ENCODE assay signal across 19 cellular contexts in the genomic region with DNA sequence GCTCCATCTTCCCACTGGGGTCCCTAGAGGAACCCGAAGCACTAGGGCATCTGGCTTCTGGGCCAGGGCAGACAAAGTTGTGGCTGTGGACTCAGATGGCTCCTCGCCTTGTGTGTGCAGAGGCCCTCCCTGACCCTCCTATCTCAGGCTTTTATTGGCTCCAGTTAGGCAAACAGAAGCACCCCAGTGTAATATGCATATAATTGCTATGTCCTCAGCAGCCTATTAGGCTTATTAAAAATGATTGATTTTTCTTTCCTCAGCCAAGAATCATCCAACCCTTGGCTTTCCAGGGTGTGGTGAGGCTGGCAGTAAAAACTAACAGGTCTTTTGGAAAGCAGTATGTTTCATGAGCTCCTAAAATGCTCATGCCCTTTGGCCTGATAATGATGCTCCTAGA. TPM values are rescaled to one million over a fixed set of nuclear protein-coding genes. Genes with fewer than 3 reads are reported as not detected.
A peak's percentile ranks its signal among the peaks of the same experiment; 100 is the strongest.
DNase-seq lines count a peak whose midpoint lies in the region; ATAC-seq, FAIRE-seq and TF ChIP-seq lines count a peak whose summit lies in the region.
"Had no signal": no experiment of that assay in that cellular context is flagged by ENCODE, and none has a peak within 500 bp of the region (broad histone marks: within the 10 kb centered on the region; RNA-seq: fewer than 3 reads in every experiment).

No MANE protein-coding gene starts in this region.

- no peak for TF ChIP-seq EP300 in H1 (IDR thresholded peaks at IDR 0.05; ENCODE audit: borderline replicate concordance in 1 of 2, low read depth in 2 of 2, low read length in 2 of 2)

- H4K5ac ChIP-seq in H1 (ENCODE audit: insufficient read length, low read depth, low read length): no peak overlapping the region

- H3K4me3 ChIP-seq in H1 (ENCODE audit: extremely low read depth in 1 of 4, insufficient read depth in 2 of 4, low read depth in 3 of 4, low read length in 4 of 4): no peak overlapping the region
- no peak overlapping the region for H3K4me3 ChIP-seq in small intestine (ENCODE audit: low read depth in 1 of 2, low read length in 2 of 2)
- H3K4me3 ChIP-seq: GM12878 had no signal

- no peak overlapping the region for H3K14ac ChIP-seq in H1 (ENCODE audit: insufficient read length)

- peaks cover 15% of the 10 kb centered on the region for H3K4me1 Mint-ChIP-seq in stimulated activated effector memory CD8-positive, alpha-beta T cell treated with anti-CD3 and anti-CD28 coated beads, Interleukin-12 subunit alpha, Interleukin-12 subunit beta, amount 100 ng/mL, for 72 hours

- H2BK15ac ChIP-seq in H1 (ENCODE audit: low read length): no peak overlapping the region

- H3K4me3 Mint-ChIP-seq in stimulated activated effector memory CD8-positive, alpha-beta T cell treated with anti-CD3 and anti-CD28 coated beads, Interleukin-12 subunit alpha, Interleukin-12 subunit beta, amount 100 ng/mL, for 72 hours: no peak overlapping the region
- H3K4me3 Mint-ChIP-seq: B cell; CD8-positive, alpha-beta memory T cell; T-helper 1 cell treated with Interleukin-12 subunit alpha and Interleukin-12 subunit beta and Interleukin-4 antibody, amounts not matched to agents 30 μg/mL and 1 μg/mL, for 36 hours had no signal

- no peak overlapping the region for H3K18ac ChIP-seq in H1 (ENCODE audit: extremely low read depth, low read length)

- FAIRE-seq in H1 (lab: Jason Lieb, UNC) (no peak), small intestine (lab: Jason Lieb, UNC) (no peak), RCC 7860 (lab: Jason Lieb, UNC) (no peak)
- FAIRE-seq: G401.6, GM12878 had no signal

- H2BK5ac ChIP-seq in H1 (ENCODE audit: low read depth, low read length): no peak overlapping the region; the same call in 1 of the 2 replicates

- H2AFZ ChIP-seq in H1 (ENCODE audit: low read length): no peak overlapping the region

- no peak overlapping the region for H3K4me2 ChIP-seq in H1 (ENCODE audit: insufficient read depth in 1 of 2, low read depth in 2 of 2, low read length in 2 of 2)

- H3K4me1 ChIP-seq in H1 (replicated peaks in 1 of 4; ENCODE audit: control insufficient read depth in 3 of 4, insufficient read depth in 4 of 4, low read length in 3 of 4) (peaks cover 0 to 6% (median 2%) of the 10 kb centered on the region in 4 experiments; a peak in 5 of 7 replicates), small intestine (ENCODE audit: control insufficient read depth in 2 of 2, insufficient read depth in 1 of 2, low read depth in 1 of 2, low read length in 1 of 2) (peaks cover 0 to 2% of the 10 kb centered on the region in 2 donors)

- no peak for TF ChIP-seq CTCF in H1 (IDR thresholded peaks at IDR 0.05; ENCODE audit: control extremely low read depth in 1 of 3, insufficient read depth in 1 of 3, low read depth in 1 of 3, low read length in 3 of 3)

- TF ChIP-seq POLR2A in H1 (IDR thresholded peaks at IDR 0.05; ENCODE audit: control extremely low read depth in 1 of 2, low read depth in 2 of 2, low read length in 2 of 2): no peak

- no peaks in the 10 kb centered on the region; the same call in 1 of the 2 replicates for H3K23me2 ChIP-seq in H1 (ENCODE audit: low read depth, low read length)

- H3K36me3 Mint-ChIP-seq in stimulated activated effector memory CD8-positive, alpha-beta T cell treated with anti-CD3 and anti-CD28 coated beads, Interleukin-12 subunit alpha, Interleukin-12 subunit beta, amount 100 ng/mL, for 72 hours: no peaks in the 10 kb centered on the region

- H2BK20ac ChIP-seq in H1 (ENCODE audit: low read length): peak overlapping the region; percentile 63; the same call in 1 of the 2 replicates

- H3K9me3 ChIP-seq in H1 (ENCODE audit: insufficient read depth in 2 of 2, low read depth in 1 of 2, low read length in 1 of 2) (no peaks in the 10 kb centered on the region), small intestine (ENCODE audit: control insufficient read depth, low read depth) (no peaks in the 10 kb centered on the region)

- no peaks in the 10 kb centered on the region for H4K20me1 ChIP-seq in H1 (replicated peaks in 1 of 2; ENCODE audit: control insufficient read depth in 1 of 2, insufficient read depth in 2 of 2, low read length in 2 of 2)

- TF ChIP-seq RAD21 in H1 (IDR thresholded peaks at IDR 0.05 in 1 of 2, conservative IDR thresholded peaks at IDR 0.05 in 1 of 2; ENCODE audit: low read depth in 2 of 2, low read length in 2 of 2): no peak

- no peaks in the 10 kb centered on the region for H3K79me1 ChIP-seq in H1 (ENCODE audit: low read depth, low read length)

- H3K9ac ChIP-seq in H1 (replicated peaks in 1 of 4; ENCODE audit: extremely low read depth in 1 of 4, low read depth in 3 of 4, low read length in 3 of 4): no peak overlapping the region

- no peak overlapping the region for H3K56ac ChIP-seq in H1 (replicated peaks; ENCODE audit: insufficient read length, low read depth, low read length)

- peak; percentile 72 for DNase-seq in COR-L47 (lab: John Stamatoyannopoulos, UW)
- DNase-seq in NCI-H1092 treated with DMSO at 0.1 percent for 48 hours (lab: John Stamatoyannopoulos, UW): peak; percentile 43
- DNase-seq in H1 (ENCODE audit: low read depth in 1 of 2, low spot score in 2 of 2): no peak
- DNase-seq in small intestine: peak; percentile 54
- no peak for DNase-seq in stimulated activated effector memory CD8-positive, alpha-beta T cell treated with anti-CD3 and anti-CD28 coated beads, Interleukin-12 subunit alpha, Interleukin-12 subunit beta, amount 100 ng/mL, for 72 hours (ENCODE audit: low spot score in 2 of 2)
- no peak for DNase-seq in islet precursor cell
- no peak for DNase-seq in RCC 7860 (ENCODE audit: low spot score)
- DNase-seq: CD8-positive, alpha-beta memory T cell; DND-41; HCEC 1CT; KBM-7; NCI-H526; NK-92 treated with Interleukin-12 subunit alpha and Interleukin-12 subunit beta, amount 100 ng/mL, for 24 hours; OCI-M1 had no signal

- no peaks in the 10 kb centered on the region for H3K9me3 Mint-ChIP-seq in stimulated activated effector memory CD8-positive, alpha-beta T cell treated with anti-CD3 and anti-CD28 coated beads, Interleukin-12 subunit alpha, Interleukin-12 subunit beta, amount 100 ng/mL, for 72 hours
- H3K9me3 Mint-ChIP-seq: CD8-positive, alpha-beta memory T cell; T-helper 1 cell treated with Interleukin-12 subunit alpha and Interleukin-12 subunit beta and Interleukin-4 antibody, amounts not matched to agents 30 μg/mL and 1 μg/mL, for 36 hours had no signal

- H3K23ac ChIP-seq in H1 (ENCODE audit: insufficient read length): no peak overlapping the region

- H3K27ac ChIP-seq in H1 (ENCODE audit: low read depth, low read length): no peak overlapping the region
- no peak overlapping the region for H3K27ac ChIP-seq in small intestine (ENCODE audit: low read depth in 1 of 2, low read length in 1 of 2)
- H3K27ac ChIP-seq: RWPE1 had no signal

- H3K79me2 ChIP-seq in H1 (ENCODE audit: control insufficient read depth in 1 of 2, insufficient read depth in 2 of 2, low read length in 2 of 2): no peaks in the 10 kb centered on the region

- no peak overlapping the region for H2BK12ac ChIP-seq in H1 (ENCODE audit: low read depth, low read length)

- ATAC-seq in stimulated activated effector memory CD8-positive, alpha-beta T cell treated with anti-CD3 and anti-CD28 coated beads, Interleukin-12 subunit alpha, Interleukin-12 subunit beta, amount 100 ng/mL, for 72 hours: no peak
- ATAC-seq: GM12878 had no signal

- H2AK5ac ChIP-seq in H1 (ENCODE audit: low read depth, low read length): no peak overlapping the region

- WGBS in H1 (ENCODE audit: extremely low coverage in 1 of 2, insufficient coverage in 1 of 2, insufficient read length in 1 of 2, insufficient replicate concordance in 2 of 2, low coverage in 1 of 2, low lambda C conversion rate in 2 of 2, missing lambda C conversion rate in 1 of 2), 2 experiments: 69% methylated on average over 2 of the region's 2 CpGs; no CpG with 5 or more reads in 1 of the 2 experiments
- 36 to 68% (median 49%) methylated on average over 2 of the region's 2 CpGs for WGBS in small intestine, 3 donors

- POLR2A ChIA-PET in H1 (lab: Charles Lee; ENCODE audit: partially characterized antibody): interaction anchor here (0.9 kb wide), 1 partner anchor 37 kb away, joined by 3 read pairs; no protein-coding TSS in a partner anchor

- no peaks in the 10 kb centered on the region for H3K36me3 ChIP-seq in H1 (ENCODE audit: control insufficient read depth in 2 of 4, insufficient read depth in 4 of 4, low read length in 3 of 4)
- no peaks in the 10 kb centered on the region for H3K36me3 ChIP-seq in small intestine (ENCODE audit: control insufficient read depth in 2 of 2, insufficient read depth in 2 of 2, low read length in 2 of 2)

- no peaks in the 10 kb centered on the region for H3K27me3 ChIP-seq in H1 (replicated peaks in 1 of 4; ENCODE audit: control insufficient read depth in 3 of 4, extremely low read depth in 1 of 4, insufficient read depth in 3 of 4, low read length in 3 of 4)
- H3K27me3 ChIP-seq in small intestine (ENCODE audit: control insufficient read depth in 2 of 2, insufficient read depth in 2 of 2, low read length in 2 of 2): no peaks in the 10 kb centered on the region

- no peak overlapping the region for H3K4ac ChIP-seq in H1 (replicated peaks; ENCODE audit: insufficient read length, low read depth, low read length)

- CTCF ChIA-PET in H1 (lab: Charles Lee; ENCODE audit: partially characterized antibody): interaction anchor here (0.6 to 7.4 kb wide), 9 partner anchors 9 to 112 kb away, joined by 3 to 48 read pairs (median 4); no protein-coding TSS in a partner anchor

- no peak overlapping the region for H3K27ac Mint-ChIP-seq in stimulated activated effector memory CD8-positive, alpha-beta T cell treated with anti-CD3 and anti-CD28 coated beads, Interleukin-12 subunit alpha, Interleukin-12 subunit beta, amount 100 ng/mL, for 72 hours

- no peak overlapping the region for H2BK120ac ChIP-seq in H1 (replicated peaks; ENCODE audit: low read depth, low read length)

- no peak overlapping the region for H4K8ac ChIP-seq in H1 (ENCODE audit: extremely low read depth, insufficient read depth, low read length)

- no peak overlapping the region for H4K91ac ChIP-seq in H1 (replicated peaks; ENCODE audit: insufficient read length, low read length)

RNA-seq across cellular contexts. Expression of a gene that starts 22.3 kb away (rescaled TPM):
- total RNA-seq in H1 (2021; fragmentation: NEBNext Ultra II Directional; extraction: Animal tissue kit (Norgen Biotek cat#: 25700)): not detected in 2 replicates
- 0.05 and 0.09 TPM in 2 replicates for polyA plus RNA-seq in H1 (2011; rRNA removed)
- polyA plus RNA-seq in H1 (2011; cell fraction: cytosol; rRNA removed): 0.26 TPM
- 0.36 TPM for polyA plus RNA-seq in H1 (2011; cell fraction: nucleus; rRNA removed)
- polyA plus RNA-seq in H1 (2012, experiment 1 of 2): 0.06 to 0.17 TPM (median 0.12 TPM) in 4 replicates
- not detected for polyA plus RNA-seq in H1 (2012, experiment 2 of 2)
- polyA plus RNA-seq in H1 (2013, experiment 1 of 2): 0.04 TPM
- 0.06 TPM for polyA plus RNA-seq in H1 (2013, experiment 2 of 2)
- 0.16 TPM in 1 of 2 replicates, not detected in the other for polyA minus RNA-seq in H1 (2011; rRNA and poly(A)+ RNA removed)
- not detected for polyA minus RNA-seq in H1 (2011; cell fraction: cytosol; rRNA and poly(A)+ RNA removed)
- polyA minus RNA-seq in H1 (2011; cell fraction: nucleus; rRNA and poly(A)+ RNA removed): 0.50 TPM
- polyA plus RNA-seq in small intestine: 1 to 10 TPM in 2 of 3 donors, under 1 TPM in 1; 0.12 to 4.3 (median 1.8) TPM
- total RNA-seq: CD8-positive, alpha-beta memory T cell had no signal

RNA-seq across cellular contexts. Expression of a gene that starts 37.5 kb away (rescaled TPM):
- 74.3 and 85.2 TPM in 2 replicates for total RNA-seq in H1 (2021; fragmentation: NEBNext Ultra II Directional; extraction: Animal tissue kit (Norgen Biotek cat#: 25700))
- polyA plus RNA-seq in H1 (2011; rRNA removed) (128 and 135 TPM in 2 replicates), small intestine (100 to 1,000 TPM; 147 to 494 (median 469) TPM)
- 100 TPM for polyA plus RNA-seq in H1 (2011; cell fraction: cytosol; rRNA removed)
- 98.6 TPM for polyA plus RNA-seq in H1 (2011; cell fraction: nucleus; rRNA removed)
- 70.9 to 98.5 TPM (median 87.2 TPM) in 4 replicates for polyA plus RNA-seq in H1 (2012, experiment 1 of 2)
- 95.0 TPM for polyA plus RNA-seq in H1 (2012, experiment 2 of 2)
- 47.8 TPM for polyA plus RNA-seq in H1 (2013, experiment 1 of 2)
- 47.2 TPM for polyA plus RNA-seq in H1 (2013, experiment 2 of 2)
- 129 and 150 TPM in 2 replicates for polyA minus RNA-seq in H1 (2011; rRNA and poly(A)+ RNA removed)
- 79.6 TPM for polyA minus RNA-seq in H1 (2011; cell fraction: cytosol; rRNA and poly(A)+ RNA removed)
- polyA minus RNA-seq in H1 (2011; cell fraction: nucleus; rRNA and poly(A)+ RNA removed): 67.6 TPM

RNA-seq across cellular contexts. Expression of a gene that starts 38.4 kb away (rescaled TPM):
- total RNA-seq in H1 (2021; fragmentation: NEBNext Ultra II Directional; extraction: Animal tissue kit (Norgen Biotek cat#: 25700)): 200 TPM in 2 replicates
- polyA plus RNA-seq in H1 (2011; rRNA removed) (258 and 455 TPM in 2 replicates), small intestine (100 to 1,000 TPM; 150 to 162 (median 156) TPM)
- polyA plus RNA-seq in H1 (2011; cell fraction: cytosol; rRNA removed): 394 TPM
- 159 TPM for polyA plus RNA-seq in H1 (2011; cell fraction: nucleus; rRNA removed)
- 341 to 525 TPM (median 423 TPM) in 4 replicates for polyA plus RNA-seq in H1 (2012, experiment 1 of 2)
- polyA plus RNA-seq in H1 (2012, experiment 2 of 2): 66.4 TPM
- polyA plus RNA-seq in H1 (2013, experiment 1 of 2): 141 TPM
- 143 TPM for polyA plus RNA-seq in H1 (2013, experiment 2 of 2)
- polyA minus RNA-seq in H1 (2011; rRNA and poly(A)+ RNA removed): 289 and 329 TPM in 2 replicates
- 131 TPM for polyA minus RNA-seq in H1 (2011; cell fraction: cytosol; rRNA and poly(A)+ RNA removed)
- 174 TPM for polyA minus RNA-seq in H1 (2011; cell fraction: nucleus; rRNA and poly(A)+ RNA removed)

Comparison
In these comparisons a context has a peak if more than half of its experiments do, and no peak if none do; other contexts are left out.
1. DNase-seq: peak in COR-L47 (single experiment), NCI-H1092 treated with DMSO at 0.1 percent for 48 hours (single experiment) and small intestine (single experiment); none in H1 (0 of 2), stimulated activated effector memory CD8-positive, alpha-beta T cell treated with anti-CD3 and anti-CD28 coated beads, Interleukin-12 subunit alpha, Interleukin-12 subunit beta, amount 100 ng/mL, for 72 hours (0 of 2), islet precursor cell (single experiment) and RCC 7860 (single experiment).